ENCODE assay signal across 13 cellular contexts in the genomic region with DNA sequence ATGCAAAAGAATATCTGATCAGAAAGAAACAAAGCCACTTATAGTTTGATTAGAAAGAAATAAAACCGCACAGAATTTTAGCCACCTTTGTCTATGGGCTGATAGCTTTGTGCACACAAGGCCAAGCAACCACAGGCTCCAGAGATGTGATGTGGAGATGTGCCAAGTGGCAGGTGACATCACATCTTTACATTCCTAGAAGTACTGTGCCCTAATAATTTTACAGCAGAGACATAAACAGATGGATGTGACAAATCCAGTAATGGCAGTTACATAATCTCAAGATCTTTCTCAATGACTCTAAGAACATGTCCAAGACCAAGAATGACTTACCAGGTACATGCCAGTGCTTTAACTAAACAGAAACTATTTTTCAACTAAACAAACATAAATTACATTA.
DNase-seq lines count a peak whose midpoint lies in the region; ATAC-seq lines count a peak whose summit lies in the region.
"Had no signal": no experiment of that assay in that cellular context is flagged by ENCODE, and none has a peak within 500 bp of the region (broad histone marks: within the 10 kb centered on the region; RNA-seq: fewer than 3 reads in every experiment).

No MANE protein-coding gene starts in this region.

- no peak for ATAC-seq in activated T-helper 17 cell treated with anti-CD3 and anti-CD28 coated beads, Interleukin-2, amount 50 U/mL, for 72 hours (replicated peaks)
- no peak for ATAC-seq in naive thymus-derived CD4-positive, alpha-beta T cell
- ATAC-seq in HG02840 (IDR thresholded peaks at IDR 0.05; ENCODE audit: low FRiP score, unreplicated experiment) (no peak), GM21619 (IDR thresholded peaks at IDR 0.05; ENCODE audit: unreplicated experiment) (no peak)

- no peaks in the 10 kb centered on the region for H3K27me3 ChIP-seq in naive thymus-derived CD4-positive, alpha-beta T cell (ENCODE audit: control insufficient read depth in 2 of 2, insufficient read depth in 2 of 2, low read length in 2 of 2)
- H3K27me3 ChIP-seq in effector memory CD4-positive, alpha-beta T cell (replicated peaks; ENCODE audit: control insufficient read depth, insufficient read depth, low read length, poor library complexity, severe bottlenecking), result no peaks in the 10 kb centered on the region

- DNase-seq in activated CD4-positive, alpha-beta T cell treated with anti-CD3 and anti-CD28 coated beads, Interleukin-2, amount 10 ng/mL, durations not matched to agents 7 days and 5 days, result no peak
- DNase-seq in activated CD4-positive, alpha-beta T cell treated with anti-CD3 and anti-CD28 coated beads for 4 hours, result no peak
- peak; percentile 69 for DNase-seq in HT-29 (ENCODE audit: low spot score)
- DNase-seq in naive thymus-derived CD4-positive, alpha-beta T cell, result no peak
- no peak for DNase-seq in effector memory CD4-positive, alpha-beta T cell
- DNase-seq: effector CD8-positive, alpha-beta T cell; NCI-H1105; NCI-H2171 treated with DMSO at 0.1 percent for 48 hours; small intestine had no signal

- H3K36me3 Mint-ChIP-seq in activated CD4-positive, alpha-beta T cell treated with anti-CD3 and anti-CD28 coated beads, Interleukin-2, amount 10 ng/mL, durations not matched to agents 7 days and 5 days (ENCODE audit: low read depth), result peaks cover 41% of the 10 kb centered on the region
- no peaks in the 10 kb centered on the region for H3K36me3 Mint-ChIP-seq in activated T-helper 17 cell treated with anti-CD3 and anti-CD28 coated beads, Interleukin-2, amount 50 U/mL, for 72 hours (ENCODE audit: low read depth)
- H3K36me3 Mint-ChIP-seq in naive thymus-derived CD4-positive, alpha-beta T cell, result peaks cover 0 to 57% (median 8%) of the 10 kb centered on the region in 5 donors
- H3K36me3 Mint-ChIP-seq: brain had no signal

- intact Hi-C loops in naive thymus-derived CD4-positive, alpha-beta T cell (cut with micrococcal nuclease), result loop anchor here (2.0 to 10.0 kb wide), 4 partner anchors 22 to 1988 kb away; a partner anchor contains a TSS

- H3K27ac ChIP-seq in naive thymus-derived CD4-positive, alpha-beta T cell (ENCODE audit: low read depth, low read length), result no peak overlapping the region
- no peak overlapping the region for H3K27ac ChIP-seq in effector memory CD4-positive, alpha-beta T cell (ENCODE audit: insufficient read depth, low read length, poor library complexity, severe bottlenecking)

- H3K9me3 ChIP-seq in naive thymus-derived CD4-positive, alpha-beta T cell (ENCODE audit: control insufficient read depth in 2 of 3, low read length in 3 of 3), result no peaks in the 10 kb centered on the region
- no peaks in the 10 kb centered on the region for H3K9me3 ChIP-seq in effector memory CD4-positive, alpha-beta T cell (ENCODE audit: control insufficient read depth, low read length)

- H3K9me3 Mint-ChIP-seq in activated CD4-positive, alpha-beta T cell treated with anti-CD3 and anti-CD28 coated beads, Interleukin-2, amount 10 ng/mL, durations not matched to agents 7 days and 5 days, result peaks cover 9% of the 10 kb centered on the region
- no peaks in the 10 kb centered on the region for H3K9me3 Mint-ChIP-seq in activated T-helper 17 cell treated with anti-CD3 and anti-CD28 coated beads, Interleukin-2, amount 50 U/mL, for 72 hours
- peaks cover 0 to 8% (median 0%) of the 10 kb centered on the region in 11 donors for H3K9me3 Mint-ChIP-seq in naive thymus-derived CD4-positive, alpha-beta T cell

- CTCF ChIA-PET in activated CD4-positive, alpha-beta T cell treated with anti-CD3 and anti-CD28 coated beads, Interleukin-2, amount 10 ng/mL, durations not matched to agents 7 days and 5 days (lab: Charles Lee), result interaction anchor here (1.1 kb wide), 1 partner anchor 10 kb away, joined by 3 read pairs; no protein-coding TSS in a partner anchor
- CTCF ChIA-PET in naive thymus-derived CD4-positive, alpha-beta T cell (lab: Charles Lee), result interaction anchor here (2.3 kb wide), 1 partner anchor 88 kb away, joined by 6 read pairs; no protein-coding TSS in a partner anchor

- peak overlapping the region; percentile 97 for H3K27ac Mint-ChIP-seq in activated CD4-positive, alpha-beta T cell treated with anti-CD3 and anti-CD28 coated beads, Interleukin-2, amount 10 ng/mL, durations not matched to agents 7 days and 5 days
- peak overlapping the region; percentile 77 for H3K27ac Mint-ChIP-seq in activated T-helper 17 cell treated with anti-CD3 and anti-CD28 coated beads, Interleukin-2, amount 50 U/mL, for 72 hours
- peak overlapping the region; percentile 2 to 97 (median 69) for H3K27ac Mint-ChIP-seq in naive thymus-derived CD4-positive, alpha-beta T cell
- H3K27ac Mint-ChIP-seq: brain had no signal

- peaks cover 76% of the 10 kb centered on the region for H3K4me1 Mint-ChIP-seq in activated CD4-positive, alpha-beta T cell treated with anti-CD3 and anti-CD28 coated beads, Interleukin-2, amount 10 ng/mL, durations not matched to agents 7 days and 5 days
- peaks cover 41% of the 10 kb centered on the region for H3K4me1 Mint-ChIP-seq in activated T-helper 17 cell treated with anti-CD3 and anti-CD28 coated beads, Interleukin-2, amount 50 U/mL, for 72 hours
- H3K4me1 Mint-ChIP-seq in naive thymus-derived CD4-positive, alpha-beta T cell, result peaks cover 49 to 83% (median 80%) of the 10 kb centered on the region in 7 donors
- H3K4me1 Mint-ChIP-seq: brain had no signal

- H3K4me3 ChIP-seq in naive thymus-derived CD4-positive, alpha-beta T cell (ENCODE audit: low read length), result no peak overlapping the region
- H3K4me3 ChIP-seq in effector memory CD4-positive, alpha-beta T cell (ENCODE audit: insufficient read depth, low read depth, low read length, poor library complexity, severe bottlenecking), result no peak overlapping the region

- POLR2A ChIA-PET in activated CD4-positive, alpha-beta T cell treated with anti-CD3 and anti-CD28 coated beads, Interleukin-2, amount 10 ng/mL, durations not matched to agents 7 days and 5 days (lab: Charles Lee), result no interaction called here
- POLR2A ChIA-PET in naive thymus-derived CD4-positive, alpha-beta T cell (lab: Charles Lee), result interaction anchor here (0.8 to 3.8 kb wide), 3 partner anchors 51 to 189 kb away, joined by 3 to 27 read pairs (median 4); a partner anchor contains a TSS

- H3K27me3 Mint-ChIP-seq in activated CD4-positive, alpha-beta T cell treated with anti-CD3 and anti-CD28 coated beads, Interleukin-2, amount 10 ng/mL, durations not matched to agents 7 days and 5 days, result no peaks in the 10 kb centered on the region
- no peaks in the 10 kb centered on the region for H3K27me3 Mint-ChIP-seq in activated T-helper 17 cell treated with anti-CD3 and anti-CD28 coated beads, Interleukin-2, amount 50 U/mL, for 72 hours
- H3K27me3 Mint-ChIP-seq in naive thymus-derived CD4-positive, alpha-beta T cell, result no peaks in the 10 kb centered on the region
- H3K27me3 Mint-ChIP-seq: brain had no signal

- peaks cover 54 to 61% of the 10 kb centered on the region in 2 donors for H3K4me1 ChIP-seq in naive thymus-derived CD4-positive, alpha-beta T cell (ENCODE audit: control insufficient read depth in 2 of 2, insufficient read depth in 2 of 2, low read length in 2 of 2)
- H3K4me1 ChIP-seq in effector memory CD4-positive, alpha-beta T cell (ENCODE audit: control insufficient read depth, insufficient read depth, low read length, poor library complexity, severe bottlenecking), result peaks cover 17% of the 10 kb centered on the region

- H3K36me3 ChIP-seq in naive thymus-derived CD4-positive, alpha-beta T cell (ENCODE audit: control insufficient read depth in 2 of 3, insufficient read depth in 3 of 3, low read length in 3 of 3), result no peaks in the 10 kb centered on the region
- H3K36me3 ChIP-seq in effector memory CD4-positive, alpha-beta T cell (ENCODE audit: control insufficient read depth, insufficient read depth, low read length), result no peaks in the 10 kb centered on the region

- H3K4me3 Mint-ChIP-seq in activated CD4-positive, alpha-beta T cell treated with anti-CD3 and anti-CD28 coated beads, Interleukin-2, amount 10 ng/mL, durations not matched to agents 7 days and 5 days, result peak overlapping the region; percentile 13
- peak overlapping the region; percentile 54 for H3K4me3 Mint-ChIP-seq in activated T-helper 17 cell treated with anti-CD3 and anti-CD28 coated beads, Interleukin-2, amount 50 U/mL, for 72 hours
- H3K4me3 Mint-ChIP-seq in naive thymus-derived CD4-positive, alpha-beta T cell, result peak overlapping the region in 8 of 10 donors; percentile 34 to 75 (median 67)
- H3K4me3 Mint-ChIP-seq: brain had no signal

Comparison
In these comparisons a context has a peak if more than half of its experiments do, and no peak if none do; other contexts are left out.
1. H3K4me3 Mint-ChIP-seq: peak in every context shown above with its lines; median percentile 67 in naive thymus-derived CD4-positive, alpha-beta T cell; 54 in activated T-helper 17 cell treated with anti-CD3 and anti-CD28 coated beads, Interleukin-2, amount 50 U/mL, for 72 hours; 13 in activated CD4-positive, alpha-beta T cell treated with anti-CD3 and anti-CD28 coated beads, Interleukin-2, amount 10 ng/mL, durations not matched to agents 7 days and 5 days.